18 cellular contexts compared by ENCODE assay signal in the genomic region with DNA sequence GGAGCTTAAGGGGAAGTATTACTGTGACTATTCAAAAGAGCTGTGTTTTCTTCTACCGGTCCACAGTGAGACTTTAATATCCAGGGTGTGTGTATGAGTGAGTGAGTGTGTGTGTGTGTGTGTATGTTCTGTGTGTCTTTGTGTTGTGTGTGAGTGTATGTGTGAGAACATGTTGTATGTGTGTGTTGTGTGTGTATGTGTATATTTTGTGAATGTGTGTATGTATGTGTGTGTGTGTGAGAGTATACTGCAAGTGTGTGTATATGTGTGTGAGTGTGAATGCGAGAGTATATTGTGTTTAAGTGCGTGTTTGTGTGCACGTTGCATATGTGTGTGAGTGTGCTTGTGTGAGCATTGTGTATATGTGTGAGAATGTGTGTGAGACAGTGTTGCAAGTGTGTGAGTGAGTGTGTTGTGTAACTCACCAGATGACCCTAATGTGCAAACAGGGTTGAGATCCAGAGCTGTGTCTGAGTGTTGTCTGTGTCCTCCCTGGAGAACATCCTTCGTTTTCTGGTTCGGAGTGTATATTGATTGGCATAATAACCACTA.
A peak's percentile ranks its signal among the peaks of the same experiment; 100 is the strongest.
DNase-seq lines count a peak whose midpoint lies in the region; ATAC-seq, FAIRE-seq and TF ChIP-seq lines count a peak whose summit lies in the region.
"Had no signal": no experiment of that assay in that cellular context is flagged by ENCODE, and none has a peak within 500 bp of the region (broad histone marks: within the 10 kb centered on the region; RNA-seq: fewer than 3 reads in every experiment).

No MANE protein-coding gene starts in this region.

- H3K4me3 ChIP-seq in neural progenitor cell (no peak overlapping the region), vagina (no peak overlapping the region)
- H3K4me3 ChIP-seq: BLaER1 had no signal

- peaks cover 85% of the 10 kb centered on the region for H3K79me2 ChIP-seq in neural progenitor cell (ENCODE audit: low read depth)

- H3K36me3 Mint-ChIP-seq in brain (no peaks in the 10 kb centered on the region), glutamatergic neuron (ENCODE audit: unreplicated experiment) (no peaks in the 10 kb centered on the region), neural progenitor cell (no peaks in the 10 kb centered on the region)
- no peaks in the 10 kb centered on the region for H3K36me3 Mint-ChIP-seq in stimulated activated effector memory CD8-positive, alpha-beta T cell treated with anti-CD3 and anti-CD28 coated beads, Interleukin-12 subunit alpha, Interleukin-12 subunit beta, amount 100 ng/mL, for 72 hours

- H3K4me1 ChIP-seq in neural progenitor cell = peaks cover 54% of the 10 kb centered on the region
- H3K4me1 ChIP-seq in vagina = no peaks in the 10 kb centered on the region

- H2AFZ ChIP-seq in neural progenitor cell (replicated peaks) = no peak overlapping the region

- H3K27me3 Mint-ChIP-seq in brain = no peaks in the 10 kb centered on the region
- H3K27me3 Mint-ChIP-seq in glutamatergic neuron (ENCODE audit: unreplicated experiment) = peaks cover 11% of the 10 kb centered on the region
- H3K27me3 Mint-ChIP-seq in neural progenitor cell (ENCODE audit: insufficient read depth, low read depth) = peaks cover 2% of the 10 kb centered on the region

- intact Hi-C loops in vagina (cut with DNase I) = no loop called here

- no peak for TF ChIP-seq CTCF in D721Med (IDR thresholded peaks at IDR 0.05; ENCODE audit: insufficient read depth, missing control alignments)
- TF ChIP-seq CTCF in brain (conservative IDR thresholded peaks at IDR 0.05) = no peak
- no peak for TF ChIP-seq CTCF in glutamatergic neuron (IDR thresholded peaks at IDR 0.05; ENCODE audit: partially characterized antibody, unreplicated experiment)
- TF ChIP-seq CTCF in neural progenitor cell (IDR thresholded peaks at IDR 0.05) = no peak
- no peak for TF ChIP-seq CTCF in vagina (IDR thresholded peaks at IDR 0.05)

- no peaks in the 10 kb centered on the region for H3K9me3 ChIP-seq in neural progenitor cell (ENCODE audit: low read depth)
- H3K9me3 ChIP-seq in vagina = no peaks in the 10 kb centered on the region
- H3K9me3 ChIP-seq: BLaER1 had no signal

- H3K36me3 ChIP-seq in neural progenitor cell = no peaks in the 10 kb centered on the region
- H3K36me3 ChIP-seq in vagina = no peaks in the 10 kb centered on the region
- H3K36me3 ChIP-seq: BLaER1 had no signal

- no peak for DNase-seq in D721Med (ENCODE audit: insufficient read length, low spot score)
- no peak for DNase-seq in glutamatergic neuron
- no peak for DNase-seq in neural progenitor cell (ENCODE audit: low spot score)
- DNase-seq in hypothalamus (lab: John Stamatoyannopoulos, UW) = no peak
- DNase-seq in vagina (ENCODE audit: extremely low spot score in 2 of 2) = no peak
- DNase-seq in activated CD4-positive, alpha-beta T cell treated with anti-CD3 and anti-CD28 coated beads, Interleukin-2, amount 50 U/mL, for 4 hours = no peak
- DNase-seq in stimulated activated effector memory CD8-positive, alpha-beta T cell treated with anti-CD3 and anti-CD28 coated beads, Interleukin-12 subunit alpha, Interleukin-12 subunit beta, amount 100 ng/mL, for 72 hours (ENCODE audit: low spot score in 2 of 2) = no peak
- DNase-seq: DMS 273 treated with DMSO at 0.1 percent for 48 hours, GF-D8, NCI-H1417 treated with DMSO at 0.1 percent for 48 hours, NCI-H2171, NCI-H774, RPMI8226, SIG-M5 had no signal

- no peak for ATAC-seq in stimulated activated effector memory CD8-positive, alpha-beta T cell treated with anti-CD3 and anti-CD28 coated beads, Interleukin-12 subunit alpha, Interleukin-12 subunit beta, amount 100 ng/mL, for 72 hours

- H4K20me1 ChIP-seq in neural progenitor cell (ENCODE audit: low read depth) = no peaks in the 10 kb centered on the region

- peak; percentile 46 for FAIRE-seq in D721Med (lab: Jason Lieb, UNC)
- FAIRE-seq: GM12892 had no signal

- H3K9ac ChIP-seq in neural progenitor cell = no peak overlapping the region
- H3K9ac ChIP-seq: BLaER1 had no signal

- peaks cover 77% of the 10 kb centered on the region for H3K4me1 Mint-ChIP-seq in brain
- peaks cover 58% of the 10 kb centered on the region for H3K4me1 Mint-ChIP-seq in glutamatergic neuron (ENCODE audit: low read depth, unreplicated experiment)
- peaks cover 57% of the 10 kb centered on the region for H3K4me1 Mint-ChIP-seq in neural progenitor cell
- H3K4me1 Mint-ChIP-seq in stimulated activated effector memory CD8-positive, alpha-beta T cell treated with anti-CD3 and anti-CD28 coated beads, Interleukin-12 subunit alpha, Interleukin-12 subunit beta, amount 100 ng/mL, for 72 hours = peaks cover 15% of the 10 kb centered on the region

- no peak for TF ChIP-seq POLR2A in vagina (IDR thresholded peaks at IDR 0.05)

- H3F3A ChIP-seq in neural progenitor cell (ENCODE audit: low read depth) = peaks cover 34% of the 10 kb centered on the region

- H3K27me3 ChIP-seq in neural progenitor cell (no peaks in the 10 kb centered on the region), vagina (no peaks in the 10 kb centered on the region)
- H3K27me3 ChIP-seq: BLaER1 had no signal

- H3K9me3 Mint-ChIP-seq in brain = no peaks in the 10 kb centered on the region
- peaks cover 18% of the 10 kb centered on the region for H3K9me3 Mint-ChIP-seq in glutamatergic neuron (ENCODE audit: unreplicated experiment)
- H3K9me3 Mint-ChIP-seq in neural progenitor cell = no peaks in the 10 kb centered on the region
- no peaks in the 10 kb centered on the region for H3K9me3 Mint-ChIP-seq in stimulated activated effector memory CD8-positive, alpha-beta T cell treated with anti-CD3 and anti-CD28 coated beads, Interleukin-12 subunit alpha, Interleukin-12 subunit beta, amount 100 ng/mL, for 72 hours
- H3K9me3 Mint-ChIP-seq: IgD-negative memory B cell had no signal

- H3K4me3 Mint-ChIP-seq in brain (peak overlapping the region in 2 of 5 experiments; percentile 1 to 5), glutamatergic neuron (ENCODE audit: unreplicated experiment) (peak overlapping the region; percentile 45), neural progenitor cell (no peak overlapping the region)
- H3K4me3 Mint-ChIP-seq in stimulated activated effector memory CD8-positive, alpha-beta T cell treated with anti-CD3 and anti-CD28 coated beads, Interleukin-12 subunit alpha, Interleukin-12 subunit beta, amount 100 ng/mL, for 72 hours = no peak overlapping the region
- H3K4me3 Mint-ChIP-seq: IgD-negative memory B cell had no signal

- no peak overlapping the region for H3K27ac ChIP-seq in neural progenitor cell
- H3K27ac ChIP-seq in vagina = no peak overlapping the region
- H3K27ac ChIP-seq: BLaER1 had no signal

- peak overlapping the region; percentile 3 for H3K4me2 ChIP-seq in neural progenitor cell
- H3K4me2 ChIP-seq: BLaER1 had no signal

- H3K27ac Mint-ChIP-seq in brain (peak overlapping the region in 4 of 5 experiments; percentile 4 to 67 (median 36)), glutamatergic neuron (ENCODE audit: unreplicated experiment) (peak overlapping the region; percentile 87), neural progenitor cell (no peak overlapping the region)
- H3K27ac Mint-ChIP-seq in stimulated activated effector memory CD8-positive, alpha-beta T cell treated with anti-CD3 and anti-CD28 coated beads, Interleukin-12 subunit alpha, Interleukin-12 subunit beta, amount 100 ng/mL, for 72 hours = no peak overlapping the region
- H3K27ac Mint-ChIP-seq: IgD-negative memory B cell had no signal

Comparison
In these comparisons a context has a peak if more than half of its experiments do, and no peak if none do; other contexts are left out.
1. H3K27ac Mint-ChIP-seq: peak in brain (4 of 5) and glutamatergic neuron (single experiment); none in neural progenitor cell (single experiment) and stimulated activated effector memory CD8-positive, alpha-beta T cell treated with anti-CD3 and anti-CD28 coated beads, Interleukin-12 subunit alpha, Interleukin-12 subunit beta, amount 100 ng/mL, for 72 hours (single experiment).